Comparison of ENCODE assay signal across 11 cellular contexts in the genomic region with DNA sequence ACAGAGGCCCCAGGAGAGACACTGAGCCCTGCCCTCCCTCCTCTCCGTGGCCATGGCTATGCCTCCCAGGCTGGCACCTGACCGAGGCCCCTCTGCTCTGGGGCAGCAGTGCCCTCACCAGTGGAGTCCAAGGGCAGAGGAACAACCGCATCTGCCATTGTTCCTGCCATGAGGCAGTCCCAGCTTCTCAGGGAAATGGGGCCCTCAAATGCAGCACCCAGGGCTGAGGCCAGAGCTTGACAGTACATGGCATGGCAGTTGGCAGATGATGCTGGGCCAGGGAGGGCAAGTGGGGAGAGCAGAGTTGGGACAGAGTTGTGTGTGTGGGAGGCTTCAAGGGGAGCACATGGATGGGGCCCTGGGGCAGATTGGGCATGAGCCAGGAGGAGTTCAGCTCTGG. TPM values are rescaled to one million over a fixed set of nuclear protein-coding genes. Genes with fewer than 3 reads are reported as not detected.
"Had no signal": no experiment of that assay in that cellular context is flagged by ENCODE, and none has a peak within 500 bp of the region (broad histone marks: within the 10 kb centered on the region; RNA-seq: fewer than 3 reads in every experiment).

No MANE protein-coding gene starts in this region.

- H3K4me3 ChIP-seq: GM23248, GM23338, HAP-1 had no signal

- H3K27ac Mint-ChIP-seq: GM23338, H9, HFFc6 had no signal

- H3K4me3 Mint-ChIP-seq: GM23338, H9, HFFc6 had no signal

- H3K9me3 Mint-ChIP-seq: GM23338, HFFc6 had no signal

- FAIRE-seq: H54 had no signal

- H3K9me3 ChIP-seq: HAP-1 had no signal

- H3K4me1 Mint-ChIP-seq: GM23338 had no signal

- H2AFZ ChIP-seq: GM23248, GM23338 had no signal

- H3K36me3 ChIP-seq: HAP-1 had no signal

- H3K9ac ChIP-seq: GM23248 had no signal

- H3K4me1 ChIP-seq: HAP-1 had no signal

- ATAC-seq: GM23338, HCT116 had no signal

- H3K4me2 ChIP-seq: GM23338 had no signal

- H3K27ac ChIP-seq: GM23248 had no signal

- DNase-seq: GM23248, GOT3, H7, H9, HCEC 1CT, HFFc6 had no signal

RNA-seq across cellular contexts. Expression of gene KRT77, which starts 21.1 kb away (rescaled TPM):
- total RNA-seq: GM23248, GM23338, H4, H7, H9, HFFc6 had no signal
- polyA plus RNA-seq: GM23248, GM23338 had no signal

RNA-seq across cellular contexts. Expression of gene KRT1, which starts 44.2 kb away (rescaled TPM):
- total RNA-seq: GM23248, GM23338, H4, H7, H9, HFFc6 had no signal
- polyA plus RNA-seq: GM23248, GM23338 had no signal

RNA-seq across cellular contexts. Expression of gene KRT76, which starts 52.8 kb away (rescaled TPM):
- total RNA-seq: GM23248, GM23338, H4, H7, H9, HFFc6 had no signal
- polyA plus RNA-seq: GM23248, GM23338 had no signal
